Comparison of ENCODE assay signal across 8 cellular contexts in the genomic region with DNA sequence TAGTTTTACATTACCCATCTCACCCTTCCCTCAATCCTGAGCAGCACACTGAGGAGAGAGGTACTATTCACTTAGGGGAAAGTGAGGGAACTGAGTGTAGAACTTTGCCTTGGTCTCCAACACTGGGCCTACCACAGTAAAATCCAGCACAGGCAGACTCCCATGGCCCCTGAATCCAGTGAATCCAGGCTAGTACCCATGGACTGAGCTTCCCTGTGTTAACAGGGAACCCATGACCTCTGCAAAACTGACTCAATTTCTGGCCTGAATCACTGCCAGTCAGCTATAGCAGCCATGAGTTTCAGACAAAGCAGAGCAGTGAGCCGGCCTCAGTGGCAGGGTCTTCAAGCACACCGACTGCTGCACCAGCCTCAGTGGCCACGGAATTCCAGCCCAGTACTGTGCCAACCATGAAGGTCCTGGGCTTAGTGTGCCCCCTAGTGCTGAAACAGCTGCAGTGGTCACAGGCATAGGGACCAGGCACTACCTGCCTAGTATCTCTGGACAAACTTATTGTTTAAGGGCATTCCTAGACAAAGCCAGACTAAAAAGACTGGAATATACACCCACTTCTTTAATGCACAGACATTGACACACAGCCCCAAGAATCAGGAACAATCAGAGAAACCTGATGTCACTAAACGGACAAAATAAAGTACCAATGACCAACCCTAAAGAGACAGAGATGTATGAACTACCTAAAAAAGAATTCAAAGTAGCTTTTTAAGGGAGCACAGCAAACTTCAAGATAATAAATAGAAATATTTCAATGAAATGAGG.
A peak's percentile ranks its signal among the peaks of the same experiment; 100 is the strongest.
DNase-seq lines count a peak whose midpoint lies in the region; ATAC-seq and TF ChIP-seq lines count a peak whose summit lies in the region.

No MANE protein-coding gene starts in this region.

- BruUV-seq in PC-9 (replicated peaks; lab: Mats Ljungman, UMichigan): no TSS peak

- intact Hi-C loops in PC-9 (cut with micrococcal nuclease; ENCODE audit: unreplicated experiment) (no loop called here), colonic mucosa (cut with DNase I) (loop anchor here (10.0 kb wide), 1 partner anchor 468 kb away; no protein-coding TSS in a partner anchor)

- DNase-seq in DMS 273 (lab: John Stamatoyannopoulos, UW; ENCODE audit: unreplicated experiment) (peak; percentile 39), DMS 273 treated with DMSO at 0.1 percent for 48 hours (lab: John Stamatoyannopoulos, UW) (no peak), PC-9 (no peak), colonic mucosa (peak; percentile 31), NCI-H1092 (lab: John Stamatoyannopoulos, UW) (no peak)
- peak; percentile 5 to 15 for DNase-seq in stimulated activated CD4-positive, alpha-beta T cell treated with anti-CD3 and anti-CD28 coated beads, Interleukin-1b, Interleukin-23, amount 100 ng/mL, for 4 hours (ENCODE audit: low read depth in 2 of 2)

- no peaks in the 10 kb centered on the region for H3K9me2 ChIP-seq in PC-9 (ENCODE audit: insufficient read depth)

- no peak overlapping the region for H2AFZ ChIP-seq in PC-9

- H3K4me3 ChIP-seq in PC-9 (no peak overlapping the region), colonic mucosa (no peak overlapping the region)

- no peaks in the 10 kb centered on the region for H3K79me2 ChIP-seq in PC-9 (ENCODE audit: low read depth)

- H3K4me1 ChIP-seq in PC-9 (replicated peaks; ENCODE audit: insufficient read depth) (no peaks in the 10 kb centered on the region), colonic mucosa (no peaks in the 10 kb centered on the region)

- H3K36me3 ChIP-seq in PC-9 (ENCODE audit: low read depth) (no peaks in the 10 kb centered on the region), colonic mucosa (no peaks in the 10 kb centered on the region)

- no peak overlapping the region for H3K4me2 ChIP-seq in PC-9

- H4K20me1 ChIP-seq in PC-9 (ENCODE audit: insufficient read depth): no peaks in the 10 kb centered on the region

- POLR2A ChIA-PET in PC-9 (lab: Charles Lee; ENCODE audit: unreplicated experiment): no interaction called here

- TF ChIP-seq CTCF in PC-9 (conservative IDR thresholded peaks at IDR 0.05) (peak; percentile 40; the same call in 1 of the 2 replicates), colonic mucosa (IDR thresholded peaks at IDR 0.05) (peak; percentile 34)

- CTCF ChIA-PET in PC-9 (lab: Charles Lee): no interaction called here

- no peak overlapping the region for H3K9ac ChIP-seq in colonic mucosa (ENCODE audit: low read depth in 2 of 2, low read length in 2 of 2)

- H3F3A ChIP-seq in PC-9 (ENCODE audit: insufficient read depth, low read depth): no peaks in the 10 kb centered on the region

- H3K9me3 ChIP-seq in PC-9 (ENCODE audit: insufficient read depth, low read depth): no peaks in the 10 kb centered on the region
- no peaks in the 10 kb centered on the region for H3K9me3 ChIP-seq in colonic mucosa

- H3K27ac ChIP-seq in PC-9: no peak overlapping the region
- no peak overlapping the region for H3K27ac ChIP-seq in colonic mucosa

- ATAC-seq in GM18873 (IDR thresholded peaks at IDR 0.05; ENCODE audit: low FRiP score, unreplicated experiment) (no peak), HG03457 (IDR thresholded peaks at IDR 0.05; ENCODE audit: unreplicated experiment) (no peak)

- H3K27me3 ChIP-seq in PC-9 (ENCODE audit: insufficient read depth, low read depth): no peaks in the 10 kb centered on the region
- no peaks in the 10 kb centered on the region for H3K27me3 ChIP-seq in colonic mucosa

Comparison
In these comparisons a context has a peak if more than half of its experiments do, and no peak if none do; other contexts are left out.
1. DNase-seq: peak in DMS 273 (single experiment), colonic mucosa (single experiment) and stimulated activated CD4-positive, alpha-beta T cell treated with anti-CD3 and anti-CD28 coated beads, Interleukin-1b, Interleukin-23, amount 100 ng/mL, for 4 hours (2 of 2); none in DMS 273 treated with DMSO at 0.1 percent for 48 hours (single experiment), PC-9 (0 of 2) and NCI-H1092 (single experiment).